Comparison of ENCODE assay signal across 30 cellular contexts in genomic region chr18:9422816-9423519, GRCh38. TPM values are rescaled to one million over a fixed set of nuclear protein-coding genes. Genes with fewer than 3 reads are reported as not detected.
DNase-seq lines count a peak whose midpoint lies in the region; ATAC-seq, FAIRE-seq and TF ChIP-seq lines count a peak whose summit lies in the region.
"Had no signal": no experiment of that assay in that cellular context is flagged by ENCODE, and none has a peak within 500 bp of the region (broad histone marks: within the 10 kb centered on the region; RNA-seq: fewer than 3 reads in every experiment).

No MANE protein-coding gene starts in this region.

- TF ChIP-seq POLR2A in suprapubic skin (IDR thresholded peaks at IDR 0.05), result no peak

- H3K4me3 ChIP-seq in bronchial epithelial cell (ENCODE audit: low read depth, low read length), result no peak overlapping the region
- H3K4me3 ChIP-seq in suprapubic skin, result no peak overlapping the region
- no peak overlapping the region for H3K4me3 ChIP-seq in left lung
- H3K4me3 ChIP-seq: SJCRH30, uterus had no signal

- WGBS in suprapubic skin, result 60% methylated on average over 6 of the region's 6 CpGs

- DNase-seq in DMS53 (lab: John Stamatoyannopoulos, UW) (peak; percentile 65), bronchial epithelial cell (ENCODE audit: low read depth) (peak; percentile 95), kidney tubule cell (ENCODE audit: low spot score) (peak; percentile 90), suprapubic skin (ENCODE audit: low spot score in 2 of 2) (no peak), left lung (no peak)
- DNase-seq: activated CD4-positive, alpha-beta T cell treated with anti-CD3 and anti-CD28 coated beads for 36 hours; activated CD8-positive, alpha-beta memory T cell treated with anti-CD3 and anti-CD28 coated beads, Interleukin-2, amount 50 U/mL, for 48 hours; activated CD8-positive, alpha-beta T cell treated with anti-CD3 and anti-CD28 coated beads for 36 hours; activated naive CD4-positive, alpha-beta T cell treated with anti-CD3 and anti-CD28 coated beads for 36 hours; CD8-positive, alpha-beta T cell; dermis blood vessel endothelial cell; DMS153; HCEC 1CT; hypothalamus; Kasumi-1; MV-4-11; naive B cell; NCI-H1436 treated with DMSO at 0.1 percent for 48 hours; NCI-H748 treated with DMSO at 0.1 percent for 48 hours; SJCRH30; stimulated activated CD4-positive, alpha-beta T cell treated with anti-CD3 and anti-CD28 coated beads, Interleukin-4, amount 100 ng/mL, for 1 hour; T-helper 9 cell; uterus had no signal

- FAIRE-seq in bronchial epithelial cell (lab: Jason Lieb, UNC), result no peak
- FAIRE-seq: GM12891, RCC 7860 had no signal

- no peak for ATAC-seq in HG02571 (IDR thresholded peaks at IDR 0.05; ENCODE audit: unreplicated experiment)
- no peak for ATAC-seq in GM18517 (IDR thresholded peaks at IDR 0.05; ENCODE audit: unreplicated experiment)
- ATAC-seq in left lung, result no peak
- ATAC-seq in HG02981 (IDR thresholded peaks at IDR 0.05; ENCODE audit: unreplicated experiment), result no peak
- ATAC-seq: activated CD4-positive, alpha-beta T cell treated with anti-CD3 and anti-CD28 coated beads for 36 hours; activated CD8-positive, alpha-beta T cell treated with anti-CD3 and anti-CD28 coated beads for 36 hours; CD8-positive, alpha-beta T cell; sciatic nerve had no signal

- H3K27ac ChIP-seq in suprapubic skin, result peak overlapping the region; percentile 78
- H3K27ac ChIP-seq in left lung, result no peak overlapping the region
- H3K27ac ChIP-seq: SJCRH30, uterus, VCaP had no signal

- H3K4me1 ChIP-seq in suprapubic skin (peaks cover 17% of the 10 kb centered on the region), left lung (no peaks in the 10 kb centered on the region)
- H3K4me1 ChIP-seq: SJCRH30, uterus had no signal

- no peak for TF ChIP-seq EP300 in suprapubic skin (IDR thresholded peaks at IDR 0.05)

- H3K36me3 ChIP-seq in bronchial epithelial cell (ENCODE audit: control insufficient read depth, insufficient read depth, low read length) (no peaks in the 10 kb centered on the region), suprapubic skin (no peaks in the 10 kb centered on the region), left lung (no peaks in the 10 kb centered on the region)
- H3K36me3 ChIP-seq: SJCRH30, uterus had no signal

- H3K27me3 ChIP-seq in bronchial epithelial cell (ENCODE audit: control insufficient read depth, insufficient read depth, low read length) (no peaks in the 10 kb centered on the region), suprapubic skin (no peaks in the 10 kb centered on the region), left lung (no peaks in the 10 kb centered on the region)
- H3K27me3 ChIP-seq: SJCRH30, uterus had no signal

- TF ChIP-seq CTCF in bronchial epithelial cell (IDR thresholded peaks at IDR 0.05; ENCODE audit: insufficient read depth, low read length, severe bottlenecking) (no peak), suprapubic skin (IDR thresholded peaks at IDR 0.05) (no peak), left lung (IDR thresholded peaks at IDR 0.05) (no peak)

- peaks cover 4% of the 10 kb centered on the region for H3K9me3 ChIP-seq in suprapubic skin
- H3K9me3 ChIP-seq in left lung, result peaks cover 0 to 5% of the 10 kb centered on the region in 2 donors
- H3K9me3 ChIP-seq: SJCRH30, uterus had no signal

- intact Hi-C loops in left lung (cut with DNase I), result no loop called here

RNA-seq across cellular contexts. Expression of gene RALBP1, which starts 52.3 kb away (rescaled TPM):
- total RNA-seq in bronchial epithelial cell, result 63.7 and 76.4 TPM in 2 replicates
- 100 to 1,000 TPM; 168 to 213 (median 178) TPM for total RNA-seq in suprapubic skin
- total RNA-seq in left lung, result 10 to 100 TPM; 46.8 to 48.7 TPM

Comparison
In these comparisons a context has a peak if more than half of its experiments do, and no peak if none do; other contexts are left out.
1. DNase-seq: peak in DMS53 (single experiment), bronchial epithelial cell (single experiment) and kidney tubule cell (single experiment); none in suprapubic skin (0 of 2) and left lung (0 of 2).